In genomic region chr2:46257980-46258379, GRCh38 we compare ENCODE assay signal across 19 cellular contexts. TPM values are rescaled to one million over a fixed set of nuclear protein-coding genes. Genes with fewer than 3 reads are reported as not detected.
A peak's percentile ranks its signal among the peaks of the same experiment; 100 is the strongest.
DNase-seq lines count a peak whose midpoint lies in the region; ATAC-seq, FAIRE-seq and TF ChIP-seq lines count a peak whose summit lies in the region.
"Had no signal": no experiment of that assay in that cellular context is flagged by ENCODE, and none has a peak within 500 bp of the region (broad histone marks: within the 10 kb centered on the region; RNA-seq: fewer than 3 reads in every experiment).

No MANE protein-coding gene starts in this region.

- no peaks in the 10 kb centered on the region for H4K20me1 ChIP-seq in MM.1S (ENCODE audit: insufficient read depth, low read length)

- ATAC-seq in heart left ventricle (no peak), A549 (no peak), lower lobe of right lung (no peak), GM21825 (IDR thresholded peaks at IDR 0.05; ENCODE audit: unreplicated experiment) (no peak)
- ATAC-seq: GM12878 had no signal

- no peak for FAIRE-seq in A549 (lab: Jason Lieb, UNC)
- FAIRE-seq: GM12878, H1, HTR-8/SVneo had no signal

- TF ChIP-seq CTCF in heart left ventricle (IDR thresholded peaks at IDR 0.05) (no peak), right atrium auricular region (IDR thresholded peaks at IDR 0.05) (no peak), A549 (IDR thresholded peaks at IDR 0.05) (no peak), MM.1S (IDR thresholded peaks at IDR 0.05; ENCODE audit: low read length) (no peak), lower lobe of right lung (IDR thresholded peaks at IDR 0.05) (no peak)

- intact Hi-C loops in heart left ventricle (cut with DNase I) (loop anchor here in 1 of 10 donors (2.0 to 5.0 kb wide), 2 partner anchors 19 to 76 kb away; no protein-coding TSS in a partner anchor), lower lobe of right lung (cut with DNase I) (no loop called here)

- H3K27me3 ChIP-seq in heart left ventricle, result no peaks in the 10 kb centered on the region
- H3K27me3 ChIP-seq in right atrium auricular region, result no peaks in the 10 kb centered on the region
- H3K27me3 ChIP-seq in MM.1S (replicated peaks; ENCODE audit: insufficient read depth, low read length), result no peaks in the 10 kb centered on the region
- H3K27me3 ChIP-seq in lower lobe of right lung (ENCODE audit: low read depth), result no peaks in the 10 kb centered on the region

- DNase-seq in heart left ventricle, result no peak
- DNase-seq in right atrium auricular region (ENCODE audit: low spot score), result no peak
- DNase-seq in A549 (ENCODE audit: low read depth in 1 of 2, low spot score in 1 of 2), result no peak
- DNase-seq in MM.1S, result no peak
- no peak for DNase-seq in lower lobe of right lung
- no peak for DNase-seq in anterior cingulate cortex (lab: John Stamatoyannopoulos, UW)
- DNase-seq: ACHN; BE2C; C1 segment of cervical spinal cord; CD4-positive, CD25-positive, alpha-beta regulatory T cell; CD8-positive, alpha-beta memory T cell; DMS 273 treated with DMSO at 0.1 percent for 48 hours; DND-41; EL; H9 had no signal

- no peak for TF ChIP-seq POLR2A in heart left ventricle (IDR thresholded peaks at IDR 0.05)
- no peak for TF ChIP-seq POLR2A in A549 (IDR thresholded peaks at IDR 0.05; ENCODE audit: low read length)

- CTCF ChIA-PET in A549 (lab: Yijun Ruan, JAX), result interaction anchor here (0.9 to 1.7 kb wide), 4 partner anchors 15 to 195 kb away, joined by 3 to 6 read pairs (median 4); no protein-coding TSS in a partner anchor

- H3K4me2 ChIP-seq in A549 (no peak overlapping the region), MM.1S (ENCODE audit: low read depth, low read length) (peak overlapping the region; percentile 66)

- POLR2A ChIA-PET in A549 (lab: Yijun Ruan, JAX), result no interaction called here

- peak overlapping the region in 9 of 12 donors; percentile 41 to 78 (median 62) for H3K27ac ChIP-seq in heart left ventricle
- H3K27ac ChIP-seq in right atrium auricular region, result no peak overlapping the region
- no peak overlapping the region for H3K27ac ChIP-seq in A549
- peak overlapping the region; percentile 69 for H3K27ac ChIP-seq in MM.1S (ENCODE audit: low read length)
- peak overlapping the region; percentile 46 for H3K27ac ChIP-seq in lower lobe of right lung

- H3K4me1 ChIP-seq in heart left ventricle (peaks cover 2 to 60% (median 41%) of the 10 kb centered on the region in 12 donors), right atrium auricular region (peaks cover 0 to 49% of the 10 kb centered on the region in 2 donors), A549 (no peaks in the 10 kb centered on the region), MM.1S (ENCODE audit: low read length) (peaks cover 28% of the 10 kb centered on the region), lower lobe of right lung (peaks cover 38% of the 10 kb centered on the region)

- WGBS in heart left ventricle, 4 donors, result 68 to 73% (median 69%) methylated on average over 5 of the region's 5 CpGs
- 47% methylated on average over 5 of the region's 5 CpGs for WGBS in A549 (ENCODE audit: missing lambda C conversion rate)

- no peaks in the 10 kb centered on the region for H3K9me2 ChIP-seq in MM.1S (replicated peaks; ENCODE audit: insufficient read depth, low read length)

- H3K9ac ChIP-seq in MM.1S (ENCODE audit: low read length), result peak overlapping the region; percentile 8; the same call in 1 of the 2 replicates

- H3K36me3 ChIP-seq in heart left ventricle, result no peaks in the 10 kb centered on the region
- no peaks in the 10 kb centered on the region for H3K36me3 ChIP-seq in right atrium auricular region
- no peaks in the 10 kb centered on the region for H3K36me3 ChIP-seq in MM.1S (replicated peaks; ENCODE audit: insufficient read depth, low read length)
- H3K36me3 ChIP-seq in lower lobe of right lung, result no peaks in the 10 kb centered on the region
- H3K36me3 ChIP-seq: BE2C had no signal

- peak overlapping the region; percentile 54 for H2AFZ ChIP-seq in MM.1S (ENCODE audit: low read length)

- peaks cover 9% of the 10 kb centered on the region for H3F3A ChIP-seq in MM.1S (ENCODE audit: insufficient read depth, low read length)

- H3K9me3 ChIP-seq in heart left ventricle (no peaks in the 10 kb centered on the region), right atrium auricular region (no peaks in the 10 kb centered on the region), A549 (no peaks in the 10 kb centered on the region), MM.1S (replicated peaks; ENCODE audit: insufficient read depth, low read length) (no peaks in the 10 kb centered on the region), lower lobe of right lung (no peaks in the 10 kb centered on the region)
- H3K9me3 ChIP-seq: BE2C had no signal

- no peak overlapping the region for H3K4me3 ChIP-seq in heart left ventricle
- H3K4me3 ChIP-seq in right atrium auricular region, result no peak overlapping the region
- no peak overlapping the region for H3K4me3 ChIP-seq in A549
- H3K4me3 ChIP-seq in MM.1S (ENCODE audit: low read length), result peak overlapping the region; percentile 23
- no peak overlapping the region for H3K4me3 ChIP-seq in lower lobe of right lung
- H3K4me3 ChIP-seq: GM12878 had no signal

- TF ChIP-seq EP300 in A549 (IDR thresholded peaks at IDR 0.05), result no peak

- H3K79me2 ChIP-seq in MM.1S (ENCODE audit: low read length), result no peaks in the 10 kb centered on the region

- TF ChIP-seq RAD21 in A549 (conservative IDR thresholded peaks at IDR 0.05 in 1 of 2, IDR thresholded peaks at IDR 0.05 in 1 of 2), result no peak

TF ChIP-seq in A549, 52 proteins besides CTCF, POLR2A, EP300 and RAD21:
- TF ChIP-seq MAX (IDR thresholded peaks at IDR 0.05) (no peak), ZC3H11A (IDR thresholded peaks at IDR 0.05) (no peak), HOXA7 (CRISPR knock-in tag; IDR thresholded peaks at IDR 0.05) (no peak), HDAC2 (IDR thresholded peaks at IDR 0.05) (no peak), SMC3 (IDR thresholded peaks at IDR 0.05) (no peak), USF2 (IDR thresholded peaks at IDR 0.05) (peak; percentile 74), GATA3 (IDR thresholded peaks at IDR 0.05; ENCODE audit: borderline replicate concordance) (no peak)

RNA-seq across cellular contexts. Expression of gene EPAS1, which starts 39.2 kb away (rescaled TPM):
- total RNA-seq in heart left ventricle (100 to 1,000 TPM; 194 to 790 (median 216) TPM), right atrium auricular region (100 to 1,000 TPM; 257 to 311 TPM), lower lobe of right lung (1,419 TPM)
- polyA plus RNA-seq in heart left ventricle (100 to 1,000 TPM in 1 of 2 donors, 10 to 100 TPM in 1; 93.6 to 153 TPM), A549 (2011; rRNA removed) (143 and 150 TPM in 2 replicates), A549 (2017; fragmentation: RNase III; extraction: RNeasy Plus Mini Kit Qiagen cat#74134 plus additional on column Dnase treatment) (111 to 128 TPM (median 122 TPM) in 3 replicates)
- polyA plus RNA-seq in A549 (2012; cell fraction: cytosol; rRNA removed), result 60.3 and 78.5 TPM in 2 replicates
- polyA plus RNA-seq in A549 (2012; cell fraction: nucleus; rRNA removed), result 106 and 115 TPM in 2 replicates
- polyA minus RNA-seq in A549 (2011; rRNA and poly(A)+ RNA removed), result 174 and 229 TPM in 2 replicates

Comparison
In these comparisons a context has a peak if more than half of its experiments do, and no peak if none do; other contexts are left out.
1. H3K27ac ChIP-seq: peak in heart left ventricle (9 of 12), MM.1S (single experiment) and lower lobe of right lung (single experiment); none in right atrium auricular region (0 of 2) and A549 (0 of 2).